Comparison of ENCODE assay signal across 1 cellular context in the genomic region with DNA sequence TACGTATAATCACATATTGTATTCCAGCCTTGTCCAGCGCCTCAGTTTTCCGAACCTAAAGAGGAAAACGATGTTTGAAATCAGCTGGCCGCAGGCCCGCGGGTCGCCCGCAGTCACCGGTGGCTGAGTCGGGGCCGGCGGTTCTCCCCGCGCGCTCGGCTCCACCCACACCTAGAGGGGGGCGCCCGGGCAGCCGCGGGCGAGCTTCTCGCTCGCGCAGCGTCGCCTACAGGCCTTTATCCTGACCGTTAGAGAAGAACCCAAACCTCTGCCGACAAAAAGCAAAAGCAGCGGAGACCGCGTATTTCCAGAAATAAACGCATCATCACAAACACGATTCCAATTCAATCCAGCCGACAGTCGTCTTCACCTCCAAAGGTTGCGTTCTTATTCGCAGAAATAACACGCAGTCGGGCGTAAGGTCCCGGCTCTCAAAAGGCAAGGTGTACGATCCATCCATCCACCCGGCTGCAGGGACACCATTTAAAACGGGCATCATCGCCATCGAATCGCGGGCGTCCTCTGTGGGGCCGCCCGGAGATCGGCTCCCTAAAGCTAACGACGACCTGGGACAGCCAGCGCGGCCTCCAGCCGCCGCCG.
TF ChIP-seq lines count a peak whose summit lies in the region.

No MANE protein-coding gene starts in this region.

TF ChIP-seq in GM12878, 131 proteins besides CTCF, POLR2A, EP300 and RAD21 (continued from another document):
- TF ChIP-seq, protein P1, sequence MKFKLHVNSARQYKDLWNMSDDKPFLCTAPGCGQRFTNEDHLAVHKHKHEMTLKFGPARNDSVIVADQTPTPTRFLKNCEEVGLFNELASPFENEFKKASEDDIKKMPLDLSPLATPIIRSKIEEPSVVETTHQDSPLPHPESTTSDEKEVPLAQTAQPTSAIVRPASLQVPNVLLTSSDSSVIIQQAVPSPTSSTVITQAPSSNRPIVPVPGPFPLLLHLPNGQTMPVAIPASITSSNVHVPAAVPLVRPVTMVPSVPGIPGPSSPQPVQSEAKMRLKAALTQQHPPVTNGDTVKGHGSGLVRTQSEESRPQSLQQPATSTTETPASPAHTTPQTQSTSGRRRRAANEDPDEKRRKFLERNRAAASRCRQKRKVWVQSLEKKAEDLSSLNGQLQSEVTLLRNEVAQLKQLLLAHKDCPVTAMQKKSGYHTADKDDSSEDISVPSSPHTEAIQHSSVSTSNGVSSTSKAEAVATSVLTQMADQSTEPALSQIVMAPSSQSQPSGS (IDR thresholded peaks at IDR 0.05; ENCODE audit: low read length) = no peak
- TF ChIP-seq PAX8 (IDR thresholded peaks at IDR 0.05) = no peak
- no peak for TF ChIP-seq EZH2 (IDR thresholded peaks at IDR 0.05; ENCODE audit: borderline replicate concordance, control insufficient read depth, low read depth, low read length)
- TF ChIP-seq, protein P2, sequence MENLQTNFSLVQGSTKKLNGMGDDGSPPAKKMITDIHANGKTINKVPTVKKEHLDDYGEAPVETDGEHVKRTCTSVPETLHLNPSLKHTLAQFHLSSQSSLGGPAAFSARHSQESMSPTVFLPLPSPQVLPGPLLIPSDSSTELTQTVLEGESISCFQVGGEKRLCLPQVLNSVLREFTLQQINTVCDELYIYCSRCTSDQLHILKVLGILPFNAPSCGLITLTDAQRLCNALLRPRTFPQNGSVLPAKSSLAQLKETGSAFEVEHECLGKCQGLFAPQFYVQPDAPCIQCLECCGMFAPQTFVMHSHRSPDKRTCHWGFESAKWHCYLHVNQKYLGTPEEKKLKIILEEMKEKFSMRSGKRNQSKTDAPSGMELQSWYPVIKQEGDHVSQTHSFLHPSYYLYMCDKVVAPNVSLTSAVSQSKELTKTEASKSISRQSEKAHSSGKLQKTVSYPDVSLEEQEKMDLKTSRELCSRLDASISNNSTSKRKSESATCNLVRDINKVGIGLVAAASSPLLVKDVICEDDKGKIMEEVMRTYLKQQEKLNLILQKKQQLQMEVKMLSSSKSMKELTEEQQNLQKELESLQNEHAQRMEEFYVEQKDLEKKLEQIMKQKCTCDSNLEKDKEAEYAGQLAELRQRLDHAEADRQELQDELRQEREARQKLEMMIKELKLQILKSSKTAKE (IDR thresholded peaks at IDR 0.05; ENCODE audit: low read depth, poor library complexity, severe bottlenecking) = peak; percentile 40
- no peak; the same call in 1 of the 2 replicates for TF ChIP-seq BACH1 (IDR thresholded peaks at IDR 0.05; ENCODE audit: borderline replicate concordance)
- TF ChIP-seq CHD2 (IDR thresholded peaks at IDR 0.05; ENCODE audit: borderline replicate concordance, low read depth, low read length) = no peak
- no peak for TF ChIP-seq CBX5 (IDR thresholded peaks at IDR 0.05; ENCODE audit: low read depth)
- TF ChIP-seq TCF12 (IDR thresholded peaks at IDR 0.05; ENCODE audit: low read depth, low read length) = no peak
- TF ChIP-seq TCF3 (IDR thresholded peaks at IDR 0.05; ENCODE audit: borderline replicate concordance, insufficient read depth, low read depth, low read length) = no peak
- TF ChIP-seq ZZZ3 (IDR thresholded peaks at IDR 0.05; ENCODE audit: control insufficient read depth, insufficient read length, low read depth) = no peak
- TF ChIP-seq NFIC (IDR thresholded peaks at IDR 0.05; ENCODE audit: low read depth, low read length) = no peak
- TF ChIP-seq CHD4 (IDR thresholded peaks at IDR 0.05) = no peak
- TF ChIP-seq YY1 (IDR thresholded peaks at IDR 0.05; ENCODE audit: low read depth, low read length) = no peak
- no peak for TF ChIP-seq YBX1 (IDR thresholded peaks at IDR 0.05)
- no peak for TF ChIP-seq SP1 (IDR thresholded peaks at IDR 0.05; ENCODE audit: low read depth, low read length)
- TF ChIP-seq FOXM1 (IDR thresholded peaks at IDR 0.05; ENCODE audit: low read depth, low read length) = no peak
- no peak for TF ChIP-seq NFYA (IDR thresholded peaks at IDR 0.05; ENCODE audit: borderline replicate concordance, low read depth, low read length)
- no peak for TF ChIP-seq RCOR1 (conservative IDR thresholded peaks at IDR 0.05; ENCODE audit: low read depth, low read length)
- TF ChIP-seq NRF1 (conservative IDR thresholded peaks at IDR 0.05; ENCODE audit: low read depth, low read length) = 0 out of 2 replicates have a peak, but pooled peaks have one; percentile 19
- no peak for TF ChIP-seq GABPA (IDR thresholded peaks at IDR 0.05; ENCODE audit: low read depth)
- TF ChIP-seq RAD51 (IDR thresholded peaks at IDR 0.05) = no peak
- no peak for TF ChIP-seq MYC (IDR thresholded peaks at IDR 0.05; ENCODE audit: insufficient read depth, insufficient read length, insufficient replicate concordance, low read length, severe bottlenecking)
- peak; percentile 71; the same call in 1 of the 2 replicates for TF ChIP-seq HDGF (IDR thresholded peaks at IDR 0.05)
TF ChIP-seq in GM12878: peak in this region for 23.
